ENCODE assay signal across 1 cellular context in genomic region chrX:37887347-37887746, GRCh38.
TF ChIP-seq lines count a peak whose summit lies in the region.

No MANE protein-coding gene starts in this region.

TF ChIP-seq in liver, 16 proteins besides CTCF, POLR2A, EP300 and RAD21 (continued from another document):
- TF ChIP-seq ZBTB33 (IDR thresholded peaks at IDR 0.05) (peak; percentile 71), ATF3 (IDR thresholded peaks at IDR 0.05) (no peak), NR2F2 (IDR thresholded peaks at IDR 0.05) (peak; percentile 21), YY1 (IDR thresholded peaks at IDR 0.05) (peak; percentile 79), EGR1 (IDR thresholded peaks at IDR 0.05; ENCODE audit: low read depth in 2 of 2) (no peak), MAX (IDR thresholded peaks at IDR 0.05) (peak; percentile 45), FOXA2 (IDR thresholded peaks at IDR 0.05) (peak; percentile 30), FOXA1 (IDR thresholded peaks at IDR 0.05) (no peak), RXRA (IDR thresholded peaks at IDR 0.05) (peak; percentile 84 to 87), GABPA (IDR thresholded peaks at IDR 0.05 in 1 of 2, conservative IDR thresholded peaks at IDR 0.05 in 1 of 2) (no peak), REST (IDR thresholded peaks at IDR 0.05) (no peak)
